17 cellular contexts compared by ENCODE assay signal in genomic region chr17:82112181-82112865, GRCh38.
"Had no signal": no experiment of that assay in that cellular context is flagged by ENCODE, and none has a peak within 500 bp of the region (broad histone marks: within the 10 kb centered on the region; RNA-seq: fewer than 3 reads in every experiment).

No MANE protein-coding gene starts in this region.

- H3K4me1 Mint-ChIP-seq: immature natural killer cell had no signal

- H3K27me3 Mint-ChIP-seq: naive B cell had no signal

- H3K27me3 ChIP-seq: gastrocnemius medialis, heart left ventricle had no signal

- DNase-seq: activated CD4-positive, alpha-beta T cell treated with anti-CD3 and anti-CD28 coated beads, Interleukin-2, amount 50 U/mL, for 4 hours; activated naive CD4-positive, alpha-beta T cell; activated T-cell treated with anti-CD3 and anti-CD28 coated beads for 4 hours; amniotic stem cell; caudate nucleus; erythroblast; gastrocnemius medialis; immature natural killer cell; naive B cell; posterior cingulate gyrus; small intestine; stimulated activated CD4-positive, alpha-beta T cell treated with anti-CD3 and anti-CD28 coated beads, Interleukin-4, amount 100 ng/mL, for 24 hours; stimulated activated naive CD8-positive, alpha-beta T cell treated with anti-CD3 and anti-CD28 coated beads, Interleukin-15, Interleukin-2, amounts not matched to agents 100 U/mL and 50 U/mL, for 24 hours had no signal

- FAIRE-seq: colon, small intestine had no signal

- H3K9me3 ChIP-seq: gastrocnemius medialis, heart left ventricle had no signal

- H3K4me3 ChIP-seq: gastrocnemius medialis, heart left ventricle had no signal

- H3K9me3 Mint-ChIP-seq: immature natural killer cell, naive B cell had no signal

- H3K4me3 Mint-ChIP-seq: immature natural killer cell, naive B cell had no signal

- ATAC-seq: activated CD4-positive, CD25-positive, alpha-beta regulatory T cell treated with anti-CD3 and anti-CD28 coated beads, Interleukin-2, amount 50 U/mL, for 24 hours; gastrocnemius medialis; heart left ventricle; right cardiac atrium; stimulated activated naive CD8-positive, alpha-beta T cell treated with anti-CD3 and anti-CD28 coated beads, Interleukin-15, Interleukin-2, amounts not matched to agents 100 U/mL and 50 U/mL, for 24 hours had no signal

- H3K36me3 Mint-ChIP-seq: naive B cell had no signal

- H3K27ac ChIP-seq: gastrocnemius medialis, heart left ventricle had no signal

- H3K27ac Mint-ChIP-seq: immature natural killer cell, naive B cell had no signal
